In genomic region chr22:41290262-41291221, GRCh38 we compare ENCODE assay signal across 1 cellular context.
A peak's percentile ranks its signal among the peaks of the same experiment; 100 is the strongest.
TF ChIP-seq lines count a peak whose summit lies in the region.

No MANE protein-coding gene starts in this region.

TF ChIP-seq in H1, 55 proteins besides CTCF, POLR2A, EP300 and RAD21 (continued from another document):
- TF ChIP-seq CHD7 (IDR thresholded peaks at IDR 0.05; ENCODE audit: insufficient replicate concordance, low read length): no peak
- no peak for TF ChIP-seq EZH2 (IDR thresholded peaks at IDR 0.05; ENCODE audit: low read depth, low read length, severe bottlenecking)
- TF ChIP-seq KDM4A (IDR thresholded peaks at IDR 0.05; ENCODE audit: low read depth, low read length, severe bottlenecking): no peak
- TF ChIP-seq TEAD4 (IDR thresholded peaks at IDR 0.05; ENCODE audit: low read depth, low read length): peak; percentile 100
- TF ChIP-seq TAF7 (optimal IDR thresholded peaks at IDR 0.05; ENCODE audit: borderline replicate concordance, low read depth, low read length): peak; percentile 31
- TF ChIP-seq SUZ12 (IDR thresholded peaks at IDR 0.05; ENCODE audit: low read length): no peak
- no peak for TF ChIP-seq BCL11A (IDR thresholded peaks at IDR 0.05; ENCODE audit: low read depth in 2 of 2, low read length in 2 of 2)
- TF ChIP-seq GABPA (IDR thresholded peaks at IDR 0.05; ENCODE audit: borderline replicate concordance, insufficient read depth, low read length): no peak
- no peak for TF ChIP-seq HDAC6 (IDR thresholded peaks at IDR 0.05; ENCODE audit: low read depth, low read length)
- TF ChIP-seq E2F6 (IDR thresholded peaks at IDR 0.05): peak; percentile 70; the same call in 1 of the 2 replicates
- no peak for TF ChIP-seq CHD1 (IDR thresholded peaks at IDR 0.05; ENCODE audit: low read depth, low read length)
- no peak for TF ChIP-seq PHF8 (conservative IDR thresholded peaks at IDR 0.05; ENCODE audit: low read depth, low read length)
- TF ChIP-seq TAF1 (IDR thresholded peaks at IDR 0.05; ENCODE audit: low read depth, low read length): peak; percentile 45
- no peak for TF ChIP-seq SIN3A (conservative IDR thresholded peaks at IDR 0.05 in 1 of 2, IDR thresholded peaks at IDR 0.05 in 1 of 2; ENCODE audit: low read depth in 1 of 2, low read length in 2 of 2)
- no peak for TF ChIP-seq KDM5A (IDR thresholded peaks at IDR 0.05; ENCODE audit: low read length)
- no peak for TF ChIP-seq JUN (IDR thresholded peaks at IDR 0.05; ENCODE audit: low read depth, low read length)
- TF ChIP-seq SP2 (IDR thresholded peaks at IDR 0.05; ENCODE audit: low read length): no peak
- TF ChIP-seq HDAC2 (IDR thresholded peaks at IDR 0.05; ENCODE audit: borderline replicate concordance in 1 of 2, low read depth in 2 of 2, low read length in 2 of 2): peak; percentile 80 to 97; a peak in 3 of 4 replicates
- TF ChIP-seq CREB1 (IDR thresholded peaks at IDR 0.05): peak; percentile 70
- TF ChIP-seq SRF (IDR thresholded peaks at IDR 0.05; ENCODE audit: low read depth, low read length): no peak
- no peak for TF ChIP-seq ZNF274 (IDR thresholded peaks at IDR 0.05; ENCODE audit: borderline replicate concordance, extremely low read depth, low read length)
- no peak for TF ChIP-seq SIX5 (IDR thresholded peaks at IDR 0.05; ENCODE audit: low read depth, low read length)
- 0 out of 2 replicates have a peak, but pooled peaks have one; percentile 77 for TF ChIP-seq RXRA (IDR thresholded peaks at IDR 0.05; ENCODE audit: insufficient read depth, low read depth, low read length)
- no peak for TF ChIP-seq YY1 (IDR thresholded peaks at IDR 0.05; ENCODE audit: low read depth, low read length)
- TF ChIP-seq NRF1 (IDR thresholded peaks at IDR 0.05; ENCODE audit: low read depth, low read length): no peak
- TF ChIP-seq USF2 (IDR thresholded peaks at IDR 0.05; ENCODE audit: low read length): no peak
- no peak for TF ChIP-seq CTBP2 (IDR thresholded peaks at IDR 0.05; ENCODE audit: borderline replicate concordance, insufficient read depth, insufficient read length, low read length)
- TF ChIP-seq TCF12 (IDR thresholded peaks at IDR 0.05; ENCODE audit: low read depth, low read length): 0 out of 2 replicates have a peak, but pooled peaks have one; percentile 63
- no peak for TF ChIP-seq POU5F1 (IDR thresholded peaks at IDR 0.05; ENCODE audit: low read depth, low read length)
- peak; percentile 77 for TF ChIP-seq SP1 (IDR thresholded peaks at IDR 0.05; ENCODE audit: low read depth, low read length)
- TF ChIP-seq CHD2 (IDR thresholded peaks at IDR 0.05; ENCODE audit: low read length): no peak
- TF ChIP-seq RBBP5 (IDR thresholded peaks at IDR 0.05; ENCODE audit: borderline replicate concordance, low read depth, low read length): no peak
- TF ChIP-seq POLR2AphosphoS5 (IDR thresholded peaks at IDR 0.05; ENCODE audit: low read depth, low read length): no peak
- TF ChIP-seq KDM1A (IDR thresholded peaks at IDR 0.05; ENCODE audit: borderline replicate concordance, low read length): no peak
- no peak for TF ChIP-seq TBP (IDR thresholded peaks at IDR 0.05; ENCODE audit: low read depth, low read length)
- no peak for TF ChIP-seq CEBPB (IDR thresholded peaks at IDR 0.05; ENCODE audit: low read depth, low read length)
- TF ChIP-seq EGR1 (IDR thresholded peaks at IDR 0.05; ENCODE audit: borderline replicate concordance, low read depth, low read length): no peak
- TF ChIP-seq SAP30 (IDR thresholded peaks at IDR 0.05; ENCODE audit: insufficient read depth, insufficient replicate concordance, low read length): no peak
- no peak for TF ChIP-seq SP4 (IDR thresholded peaks at IDR 0.05; ENCODE audit: low read length)
- TF ChIP-seq JUND (IDR thresholded peaks at IDR 0.05; ENCODE audit: low read length): no peak; the same call in 1 of the 2 replicates
- no peak for TF ChIP-seq GTF2F1 (IDR thresholded peaks at IDR 0.05; ENCODE audit: borderline replicate concordance, low read depth, low read length)
- no peak for TF ChIP-seq RNF2 (IDR thresholded peaks at IDR 0.05; ENCODE audit: borderline replicate concordance, low read depth, low read length, missing control alignments, poor library complexity, severe bottlenecking)
- TF ChIP-seq BACH1 (IDR thresholded peaks at IDR 0.05; ENCODE audit: low read length): no peak
- no peak for TF ChIP-seq ATF3 (IDR thresholded peaks at IDR 0.05; ENCODE audit: insufficient read depth, low read depth, low read length)
- TF ChIP-seq NANOG (IDR thresholded peaks at IDR 0.05; ENCODE audit: insufficient read depth, low read depth, low read length, poor library complexity, severe bottlenecking): peak; percentile 41
- no peak for TF ChIP-seq MAFK (IDR thresholded peaks at IDR 0.05; ENCODE audit: low read depth, low read length)
- no peak for TF ChIP-seq CBX5 (IDR thresholded peaks at IDR 0.05; ENCODE audit: low read depth, low read length)
- TF ChIP-seq ASH2L (IDR thresholded peaks at IDR 0.05; ENCODE audit: low read length): no peak
- TF ChIP-seq FOSL1 (IDR thresholded peaks at IDR 0.05; ENCODE audit: insufficient read depth, low read depth, low read length): no peak
- TF ChIP-seq RFX5 (IDR thresholded peaks at IDR 0.05; ENCODE audit: borderline replicate concordance, low read depth, low read length): no peak
- TF ChIP-seq CBX8 (IDR thresholded peaks at IDR 0.05; ENCODE audit: borderline replicate concordance, low read depth, low read length): no peak
TF ChIP-seq in H1: peak in this region for 11.
